In genomic region chr12:54161481-54162437, GRCh38 we compare ENCODE assay signal across 1 cellular context.
A peak's percentile ranks its signal among the peaks of the same experiment; 100 is the strongest.
TF ChIP-seq lines count a peak whose summit lies in the region.

No MANE protein-coding gene starts in this region.

TF ChIP-seq in K562, 482 proteins besides CTCF, POLR2A, EP300 and RAD21 (continued from another document and continues in another):
- TF ChIP-seq ZNF518B (CRISPR knock-in tag; IDR thresholded peaks at IDR 0.05) (no peak), ZNF408 (CRISPR knock-in tag; IDR thresholded peaks at IDR 0.05; ENCODE audit: low read depth) (no peak), HES1 (IDR thresholded peaks at IDR 0.05; ENCODE audit: low read depth) (no peak), TBL1XR1 (IDR thresholded peaks at IDR 0.05; ENCODE audit: low read length in 2 of 2) (no peak), CHD1 (IDR thresholded peaks at IDR 0.05; ENCODE audit: low read length) (no peak), ZKSCAN8 (CRISPR knock-in tag; IDR thresholded peaks at IDR 0.05) (no peak), BRD4 (IDR thresholded peaks at IDR 0.05) (no peak), FOS (IDR thresholded peaks at IDR 0.05; ENCODE audit: extremely low read depth, insufficient read length) (no peak), CAMTA2 (CRISPR knock-in tag; conservative IDR thresholded peaks at IDR 0.05) (no peak), SPI1 (IDR thresholded peaks at IDR 0.05; ENCODE audit: borderline replicate concordance, low read depth, low read length) (no peak), HDAC3 (IDR thresholded peaks at IDR 0.05; ENCODE audit: borderline replicate concordance, partially characterized antibody) (no peak), SNRNP70 (optimal IDR thresholded peaks at IDR 0.05; ENCODE audit: low read depth, low read length) (no peak), YBX1 (IDR thresholded peaks at IDR 0.05) (no peak), CUX1 (CRISPR knock-in tag; IDR thresholded peaks at IDR 0.05) (no peak), UBTF (IDR thresholded peaks at IDR 0.05; ENCODE audit: borderline replicate concordance in 1 of 2, low read depth in 2 of 2, low read length in 2 of 2) (0 out of 4 replicates have a peak, but pooled peaks of 1 of the 2 experiments have one; percentile 53), NR4A1 (CRISPR knock-in tag; IDR thresholded peaks at IDR 0.05) (no peak), NR4A1 (tag; IDR thresholded peaks at IDR 0.05) (no peak), MCM5 (IDR thresholded peaks at IDR 0.05; ENCODE audit: low read depth) (no peak), ZBTB40 (IDR thresholded peaks at IDR 0.05) (0 out of 2 replicates have a peak, but pooled peaks have one; percentile 11), ZBTB40 (CRISPR knock-in tag; IDR thresholded peaks at IDR 0.05) (no peak), PATZ1 (CRISPR knock-in tag; IDR thresholded peaks at IDR 0.05; ENCODE audit: borderline replicate concordance) (no peak), TCF15 (CRISPR knock-in tag; IDR thresholded peaks at IDR 0.05) (no peak)
